Comparison of ENCODE assay signal across 31 cellular contexts in genomic region chr3:33364060-33364459, GRCh38.
"Had no signal": no experiment of that assay in that cellular context is flagged by ENCODE, and none has a peak within 500 bp of the region (broad histone marks: within the 10 kb centered on the region; RNA-seq: fewer than 3 reads in every experiment).

No MANE protein-coding gene starts in this region.

- H3K79me2 ChIP-seq: parathyroid adenoma had no signal

- H3K27ac Mint-ChIP-seq: activated naive CD8-positive, alpha-beta T cell; memory B cell; naive thymus-derived CD8-positive, alpha-beta T cell had no signal

- H3K36me3 Mint-ChIP-seq: activated naive CD8-positive, alpha-beta T cell; memory B cell; naive thymus-derived CD8-positive, alpha-beta T cell had no signal

- H2AFZ ChIP-seq: parathyroid adenoma had no signal

- H3K4me3 ChIP-seq: cardiac muscle cell, colonic mucosa, gastrocnemius medialis, right atrium auricular region, thoracic aorta had no signal

- H3K4me3 Mint-ChIP-seq: activated naive CD8-positive, alpha-beta T cell; brain; memory B cell; naive thymus-derived CD8-positive, alpha-beta T cell; neural crest cell had no signal

- H3K4me1 Mint-ChIP-seq: brain, memory B cell had no signal

- DNase-seq: activated CD4-positive, alpha-beta T cell treated with anti-CD3 and anti-CD28 coated beads for 48 hours; activated CD4-positive, alpha-beta T cell treated with anti-CD3 and anti-CD28 coated beads, Interleukin-2, amount 50 U/mL, for 48 hours; activated CD8-positive, alpha-beta memory T cell treated with anti-CD3 and anti-CD28 coated beads for 24 hours; activated effector memory CD4-positive, alpha-beta T cell treated with Interleukin-2 at 50 U/mL for 16 hours; activated naive CD4-positive, alpha-beta T cell treated with Interleukin-2 at 50 U/mL for 16 hours; aorta; cerebellar nuclear complex; colonic mucosa; effector CD8-positive, alpha-beta T cell; erythroblast; gastrocnemius medialis; hippocampal formation; kidney; left colon; midbrain; naive thymus-derived CD8-positive, alpha-beta T cell; nucleus accumbens; stimulated activated CD4-positive, alpha-beta T cell treated with anti-CD3 and anti-CD28 coated beads, Interleukin-2, amount 100 ng/mL, for 48 hours; stimulated activated naive CD8-positive, alpha-beta T cell treated with anti-CD3 and anti-CD28 coated beads, Interleukin-15, Interleukin-2, amounts not matched to agents 100 U/mL and 50 U/mL, for 24 hours; T-helper 9 cell; trophoblast cell had no signal

- H3K36me3 ChIP-seq: cardiac muscle cell, colonic mucosa, gastrocnemius medialis, right atrium auricular region had no signal

- H3K27me3 ChIP-seq: cardiac muscle cell, colonic mucosa, gastrocnemius medialis, right atrium auricular region had no signal

- H3K27me3 Mint-ChIP-seq: activated naive CD8-positive, alpha-beta T cell; brain; memory B cell had no signal

- H3K4me1 ChIP-seq: colonic mucosa, gastrocnemius medialis, parathyroid adenoma, right atrium auricular region had no signal

- ATAC-seq: activated CD4-positive, CD25-positive, alpha-beta regulatory T cell treated with anti-CD3 and anti-CD28 coated beads, Interleukin-2, amount 50 U/mL, for 24 hours; gastrocnemius medialis; left colon; naive thymus-derived CD8-positive, alpha-beta T cell; stimulated activated naive CD8-positive, alpha-beta T cell treated with anti-CD3 and anti-CD28 coated beads, Interleukin-15, Interleukin-2, amounts not matched to agents 100 U/mL and 50 U/mL, for 24 hours had no signal

- H3K9me3 Mint-ChIP-seq: memory B cell; naive thymus-derived CD8-positive, alpha-beta T cell; neural crest cell had no signal

- H3K27ac ChIP-seq: cardiac muscle cell, colonic mucosa, gastrocnemius medialis, parathyroid adenoma, right atrium auricular region, thoracic aorta, VCaP had no signal
